Comparison of ENCODE assay signal across 9 cellular contexts in genomic region chr17:44900894-44901293, GRCh38. TPM values are rescaled to one million over a fixed set of nuclear protein-coding genes. Genes with fewer than 3 reads are reported as not detected.
A peak's percentile ranks its signal among the peaks of the same experiment; 100 is the strongest.
DNase-seq lines count a peak whose midpoint lies in the region; FAIRE-seq and TF ChIP-seq lines count a peak whose summit lies in the region.
"Had no signal": no experiment of that assay in that cellular context is flagged by ENCODE, and none has a peak within 500 bp of the region (broad histone marks: within the 10 kb centered on the region; RNA-seq: fewer than 3 reads in every experiment).

No MANE protein-coding gene starts in this region.

- peaks cover 33% of the 10 kb centered on the region for H3K79me2 ChIP-seq in astrocyte (ENCODE audit: insufficient read depth, low read length)

- H3K4me2 ChIP-seq in astrocyte (ENCODE audit: low read length): peak overlapping the region; percentile 87

- H3K9ac ChIP-seq in astrocyte (ENCODE audit: low read length): peak overlapping the region; percentile 6

- H3K4me1 Mint-ChIP-seq in astrocyte (ENCODE audit: low read depth, unreplicated experiment): peaks cover 33% of the 10 kb centered on the region
- peaks cover 17% of the 10 kb centered on the region for H3K4me1 Mint-ChIP-seq in activated CD4-positive, alpha-beta memory T cell treated with anti-CD3 and anti-CD28 coated beads for 36 hours (ENCODE audit: low read depth)
- H3K4me1 Mint-ChIP-seq in nephron progenitor cell: peaks cover 33% of the 10 kb centered on the region

- no peaks in the 10 kb centered on the region for H3K36me3 ChIP-seq in astrocyte (ENCODE audit: insufficient read depth, low read length)

- DNase-seq in AG10803 (ENCODE audit: low read depth) (peak; percentile 75), M059J (ENCODE audit: low read depth) (peak; percentile 92), astrocyte (ENCODE audit: low read depth) (peak; percentile 79), iris pigment epithelial cell (ENCODE audit: low read depth) (peak; percentile 83), NCI-H1417 treated with DMSO at 0.1 percent for 48 hours (lab: John Stamatoyannopoulos, UW) (no peak), NCI-H1092 treated with DMSO at 0.1 percent for 48 hours (lab: John Stamatoyannopoulos, UW) (no peak), nephron progenitor cell (no peak)
- DNase-seq in activated CD4-positive, alpha-beta memory T cell treated with anti-CD3 and anti-CD28 coated beads for 36 hours: no peak
- DNase-seq: activated gamma-delta T cell treated with Interleukin-2 at 50 U/mL for 16 hours had no signal

- CTCF ChIA-PET in activated CD4-positive, alpha-beta memory T cell treated with anti-CD3 and anti-CD28 coated beads for 36 hours (lab: Charles Lee): interaction anchor here (1.1 to 3.9 kb wide), 6 partner anchors 10 to 235 kb away, joined by 3 to 21 read pairs (median 4); partner anchors contain the start of gene ACBD4

- H3K27ac Mint-ChIP-seq in astrocyte (ENCODE audit: unreplicated experiment): peak overlapping the region; percentile 78
- H3K27ac Mint-ChIP-seq in activated CD4-positive, alpha-beta memory T cell treated with anti-CD3 and anti-CD28 coated beads for 36 hours: no peak overlapping the region
- no peak overlapping the region for H3K27ac Mint-ChIP-seq in nephron progenitor cell

- H3K4me1 ChIP-seq in astrocyte (ENCODE audit: insufficient read depth, low read length): peaks cover 40% of the 10 kb centered on the region

- POLR2A ChIA-PET in activated CD4-positive, alpha-beta memory T cell treated with anti-CD3 and anti-CD28 coated beads for 36 hours (lab: Charles Lee): no interaction called here

- H3K36me3 Mint-ChIP-seq in astrocyte (ENCODE audit: low read depth, unreplicated experiment): peaks cover 8% of the 10 kb centered on the region
- peaks cover 3% of the 10 kb centered on the region for H3K36me3 Mint-ChIP-seq in activated CD4-positive, alpha-beta memory T cell treated with anti-CD3 and anti-CD28 coated beads for 36 hours
- H3K36me3 Mint-ChIP-seq in nephron progenitor cell (ENCODE audit: low read depth): peaks cover 5% of the 10 kb centered on the region

- FAIRE-seq in astrocyte (lab: Jason Lieb, UNC): no peak

- peaks cover under 1% of the 10 kb centered on the region for H4K20me1 ChIP-seq in astrocyte (ENCODE audit: insufficient read depth, low read length)

- H3K27me3 ChIP-seq in astrocyte (ENCODE audit: insufficient read depth, low read length): no peaks in the 10 kb centered on the region

- no peaks in the 10 kb centered on the region for H3K9me3 ChIP-seq in astrocyte (ENCODE audit: insufficient read depth, low read depth, low read length)

- H3K4me3 Mint-ChIP-seq in astrocyte (ENCODE audit: unreplicated experiment): peak overlapping the region; percentile 74
- no peak overlapping the region for H3K4me3 Mint-ChIP-seq in activated CD4-positive, alpha-beta memory T cell treated with anti-CD3 and anti-CD28 coated beads for 36 hours
- H3K4me3 Mint-ChIP-seq in nephron progenitor cell: no peak overlapping the region

- H3K9me3 Mint-ChIP-seq in astrocyte (ENCODE audit: unreplicated experiment) (peaks cover 4% of the 10 kb centered on the region), nephron progenitor cell (no peaks in the 10 kb centered on the region)
- no peaks in the 10 kb centered on the region for H3K9me3 Mint-ChIP-seq in activated CD4-positive, alpha-beta memory T cell treated with anti-CD3 and anti-CD28 coated beads for 36 hours

- no peak overlapping the region for H2AFZ ChIP-seq in astrocyte (ENCODE audit: low read depth, low read length)

- no peak overlapping the region for H3K4me3 ChIP-seq in AG10803 (ENCODE audit: low read length)
- peak overlapping the region; percentile 27 for H3K4me3 ChIP-seq in astrocyte (ENCODE audit: insufficient read depth, low read depth, low read length)

- no peak overlapping the region for H3K27ac ChIP-seq in astrocyte (ENCODE audit: low read depth, low read length)

- TF ChIP-seq CTCF in AG10803 (conservative IDR thresholded peaks at IDR 0.05; ENCODE audit: low read length) (no peak), astrocyte (IDR thresholded peaks at IDR 0.05; ENCODE audit: insufficient read depth, low read depth, low read length) (no peak), nephron progenitor cell (IDR thresholded peaks at IDR 0.05) (no peak)

- no peaks in the 10 kb centered on the region for H3K27me3 Mint-ChIP-seq in astrocyte (ENCODE audit: low read depth, unreplicated experiment)
- H3K27me3 Mint-ChIP-seq in activated CD4-positive, alpha-beta memory T cell treated with anti-CD3 and anti-CD28 coated beads for 36 hours: no peaks in the 10 kb centered on the region
- H3K27me3 Mint-ChIP-seq in nephron progenitor cell (ENCODE audit: low read depth, poor library complexity): peaks cover 3% of the 10 kb centered on the region

- intact Hi-C loops in activated CD4-positive, alpha-beta memory T cell treated with anti-CD3 and anti-CD28 coated beads for 36 hours (cut with micrococcal nuclease): no loop called here

RNA-seq across cellular contexts. Expression of gene EFTUD2, which starts 1.6 kb away (rescaled TPM):
- total RNA-seq in M059J (2014; rRNA removed; shearing (Covaris generic)): 131 and 157 TPM in 2 replicates
- total RNA-seq in astrocyte: 129 and 133 TPM in 2 replicates
- total RNA-seq in activated CD4-positive, alpha-beta memory T cell treated with anti-CD3 and anti-CD28 coated beads for 36 hours: 100 to 1,000 TPM; 162 to 171 TPM

RNA-seq across cellular contexts. Expression of gene GFAP, which starts 14.4 kb away (rescaled TPM):
- total RNA-seq in M059J (2014; rRNA removed; shearing (Covaris generic)): not detected in 2 replicates
- total RNA-seq in astrocyte: 0.22 TPM in 1 of 2 replicates, not detected in the other
- total RNA-seq in activated CD4-positive, alpha-beta memory T cell treated with anti-CD3 and anti-CD28 coated beads for 36 hours: not detected

RNA-seq across cellular contexts. Expression of gene KIF18B, which starts 46.7 kb away (rescaled TPM):
- 4.9 and 10.6 TPM in 2 replicates for total RNA-seq in M059J (2014; rRNA removed; shearing (Covaris generic))
- total RNA-seq in astrocyte: 0.82 and 1.8 TPM in 2 replicates
- total RNA-seq in activated CD4-positive, alpha-beta memory T cell treated with anti-CD3 and anti-CD28 coated beads for 36 hours: 10 to 100 TPM; 36.2 to 42.9 TPM

RNA-seq across cellular contexts. Expression of gene HIGD1B, which starts 53.2 kb away (rescaled TPM):
- not detected in 2 replicates for total RNA-seq in M059J (2014; rRNA removed; shearing (Covaris generic))
- total RNA-seq in astrocyte: not detected in 2 replicates
- not detected for total RNA-seq in activated CD4-positive, alpha-beta memory T cell treated with anti-CD3 and anti-CD28 coated beads for 36 hours

Comparison
In these comparisons a context has a peak if more than half of its experiments do, and no peak if none do; other contexts are left out.
1. DNase-seq: peak in AG10803 (single experiment), M059J (single experiment), astrocyte (single experiment) and iris pigment epithelial cell (single experiment); none in activated CD4-positive, alpha-beta memory T cell treated with anti-CD3 and anti-CD28 coated beads for 36 hours (single experiment), NCI-H1417 treated with DMSO at 0.1 percent for 48 hours (single experiment), NCI-H1092 treated with DMSO at 0.1 percent for 48 hours (single experiment) and nephron progenitor cell (single experiment).